In genomic region chr5:32638309-32638708, GRCh38 we compare ENCODE assay signal across 19 cellular contexts.
"Had no signal": no experiment of that assay in that cellular context is flagged by ENCODE, and none has a peak within 500 bp of the region (broad histone marks: within the 10 kb centered on the region; RNA-seq: fewer than 3 reads in every experiment).

No MANE protein-coding gene starts in this region.

- ATAC-seq: left lobe of liver; natural killer cell treated with Interleukin-12 subunit alpha and Interleukin-12 subunit beta and Interleukin-15 and Interleukin-18, amount 100 ng/mL, for 72 hours; psoas muscle; right cardiac atrium; stimulated activated naive B cell treated with anti-CD40 and anti-IgM and Interleukin-4, amounts not matched to agents 10 μg/mL and 1 μg/mL and 100 μg/mL, for 72 hours had no signal

- H3K4me3 Mint-ChIP-seq: memory B cell; natural killer cell treated with Interleukin-12 subunit alpha and Interleukin-12 subunit beta and Interleukin-15 and Interleukin-18, amount 100 ng/mL, for 72 hours; stimulated activated naive B cell treated with anti-CD40 and anti-IgM and Interleukin-4, amounts not matched to agents 10 μg/mL and 1 μg/mL and 100 μg/mL, for 72 hours; stimulated activated naive CD8-positive, alpha-beta T cell treated with anti-CD3 and anti-CD28 coated beads, Interleukin-15, Interleukin-2, amounts not matched to agents 100 ng/mL and 50 ng/mL, for 24 hours had no signal

- H3K27ac ChIP-seq: dorsolateral prefrontal cortex, psoas muscle, sigmoid colon, spleen, tibial nerve, upper lobe of left lung had no signal

- H3K4me3 ChIP-seq: dorsolateral prefrontal cortex, lung, psoas muscle, sigmoid colon, spleen, thoracic aorta, tibial nerve, upper lobe of left lung had no signal

- H3K27me3 ChIP-seq: dorsolateral prefrontal cortex, sigmoid colon, spleen, tibial nerve, upper lobe of left lung had no signal

- H3K9me3 ChIP-seq: psoas muscle, sigmoid colon, spleen, thoracic aorta, tibial nerve, upper lobe of left lung had no signal

- DNase-seq: dorsolateral prefrontal cortex; effector CD4-positive, alpha-beta T cell; hypothalamus; kidney; nucleus accumbens; psoas muscle; right cardiac atrium; sigmoid colon; spleen; stimulated activated CD4-positive, alpha-beta T cell treated with anti-CD3 and anti-CD28 coated beads, Interleukin-4, amount 100 ng/mL, for 4 hours; stimulated activated naive B cell treated with anti-CD40 and anti-IgM and Interleukin-4, amounts not matched to agents 10 μg/mL and 1 μg/mL and 100 μg/mL, for 72 hours had no signal

- H3K36me3 ChIP-seq: sigmoid colon, spleen, thoracic aorta, tibial nerve, upper lobe of left lung had no signal

- H3K27ac Mint-ChIP-seq: memory B cell; natural killer cell treated with Interleukin-12 subunit alpha and Interleukin-12 subunit beta and Interleukin-15 and Interleukin-18, amount 100 ng/mL, for 72 hours; stimulated activated naive B cell treated with anti-CD40 and anti-IgM and Interleukin-4, amounts not matched to agents 10 μg/mL and 1 μg/mL and 100 μg/mL, for 72 hours; stimulated activated naive CD8-positive, alpha-beta T cell treated with anti-CD3 and anti-CD28 coated beads, Interleukin-15, Interleukin-2, amounts not matched to agents 100 ng/mL and 50 ng/mL, for 24 hours had no signal

- H3K36me3 Mint-ChIP-seq: memory B cell; natural killer cell treated with Interleukin-12 subunit alpha and Interleukin-12 subunit beta and Interleukin-15 and Interleukin-18, amount 100 ng/mL, for 72 hours had no signal

- H3K9me3 Mint-ChIP-seq: memory B cell; natural killer cell treated with Interleukin-12 subunit alpha and Interleukin-12 subunit beta and Interleukin-15 and Interleukin-18, amount 100 ng/mL, for 72 hours; stimulated activated naive B cell treated with anti-CD40 and anti-IgM and Interleukin-4, amounts not matched to agents 10 μg/mL and 1 μg/mL and 100 μg/mL, for 72 hours; stimulated activated naive CD8-positive, alpha-beta T cell treated with anti-CD3 and anti-CD28 coated beads, Interleukin-15, Interleukin-2, amounts not matched to agents 100 ng/mL and 50 ng/mL, for 24 hours had no signal

- H3K27me3 Mint-ChIP-seq: natural killer cell treated with Interleukin-12 subunit alpha and Interleukin-12 subunit beta and Interleukin-15 and Interleukin-18, amount 100 ng/mL, for 72 hours; stimulated activated naive B cell treated with anti-CD40 and anti-IgM and Interleukin-4, amounts not matched to agents 10 μg/mL and 1 μg/mL and 100 μg/mL, for 72 hours; stimulated activated naive CD8-positive, alpha-beta T cell treated with anti-CD3 and anti-CD28 coated beads, Interleukin-15, Interleukin-2, amounts not matched to agents 100 ng/mL and 50 ng/mL, for 24 hours had no signal

- H3K4me1 Mint-ChIP-seq: memory B cell; stimulated activated naive B cell treated with anti-CD40 and anti-IgM and Interleukin-4, amounts not matched to agents 10 μg/mL and 1 μg/mL and 100 μg/mL, for 72 hours had no signal
